In the genomic region with DNA sequence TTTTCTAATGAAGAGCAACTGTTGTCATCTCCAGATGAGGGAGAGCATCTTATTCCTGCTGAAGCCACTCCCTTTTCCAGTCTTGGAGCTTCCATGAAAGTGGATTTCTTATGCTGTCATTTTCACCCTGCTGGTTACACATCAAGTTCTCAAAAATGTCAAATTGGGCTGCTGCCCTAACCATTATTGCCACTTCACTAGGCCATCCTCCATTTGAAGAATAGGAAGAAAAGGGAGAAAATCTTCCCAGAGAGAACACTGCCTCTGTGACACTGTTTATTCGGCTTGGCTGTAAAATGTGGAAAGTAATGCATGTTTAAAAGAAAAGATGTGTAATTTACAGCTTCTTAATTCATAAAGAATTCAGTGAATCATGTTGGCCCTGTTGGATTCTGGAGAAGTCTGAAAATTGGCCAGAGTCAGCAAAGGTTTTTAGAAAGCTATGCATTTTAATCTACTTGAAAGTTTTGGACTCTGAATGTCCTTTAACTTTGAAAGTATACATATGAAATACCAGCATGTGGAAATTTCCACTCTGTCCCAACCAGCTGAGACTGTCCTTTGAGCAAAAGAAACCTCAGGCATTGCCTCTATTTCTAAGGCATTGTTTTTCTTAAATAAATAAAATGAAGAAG, we compare ENCODE assay signal across 21 cellular contexts.
DNase-seq lines count a peak whose midpoint lies in the region; ATAC-seq and TF ChIP-seq lines count a peak whose summit lies in the region.
"Had no signal": no experiment of that assay in that cellular context is flagged by ENCODE, and none has a peak within 500 bp of the region (broad histone marks: within the 10 kb centered on the region; RNA-seq: fewer than 3 reads in every experiment).

No MANE protein-coding gene starts in this region.

- peaks cover 6% of the 10 kb centered on the region for H3K4me1 ChIP-seq in mesenchymal stem cell (ENCODE audit: control insufficient read depth, insufficient read depth, low read depth, low read length)
- H3K4me1 ChIP-seq: parathyroid adenoma, uterus had no signal

- CTCF ChIA-PET in AG04449 (lab: Yijun Ruan, JAX) = interaction anchor here (0.7 to 3.9 kb wide), 15 partner anchors 11 to 548 kb away, joined by 3 to 17 read pairs (median 4); no protein-coding TSS in a partner anchor

- no peak overlapping the region for H3K23ac ChIP-seq in mesenchymal stem cell (ENCODE audit: low read length in 2 of 2)

- peaks cover 0 to 5% of the 10 kb centered on the region in 2 experiments for H3K27me3 ChIP-seq in mesenchymal stem cell (ENCODE audit: control insufficient read depth in 1 of 2, insufficient read depth in 1 of 2, low read length in 2 of 2)
- H3K27me3 ChIP-seq: uterus had no signal

- no peak overlapping the region for H3K14ac ChIP-seq in mesenchymal stem cell (ENCODE audit: low read length in 2 of 2)

- 50% methylated on average over 1 of the region's 1 CpG for WGBS in mesenchymal stem cell

- H2BK5ac ChIP-seq in mesenchymal stem cell (ENCODE audit: low read depth, low read length, poor library complexity, severe bottlenecking) = no peak overlapping the region

- peak overlapping the region; percentile 88 for H3K9ac ChIP-seq in mesenchymal stem cell (ENCODE audit: low read length)
- H3K9ac ChIP-seq: parathyroid adenoma had no signal

- POLR2A ChIA-PET in AG04449 (lab: Yijun Ruan, JAX) = interaction anchor here (1.0 to 1.1 kb wide), 2 partner anchors 11 to 248 kb away, joined by 3 read pairs; no protein-coding TSS in a partner anchor

- no peaks in the 10 kb centered on the region for H3K9me3 ChIP-seq in mesenchymal stem cell (ENCODE audit: control insufficient read depth, low read length)
- H3K9me3 ChIP-seq: uterus had no signal

- H3K4me3 ChIP-seq in AG04449 (ENCODE audit: low read depth, low read length) (no peak overlapping the region), mesenchymal stem cell (ENCODE audit: insufficient read depth in 1 of 2, low read depth in 1 of 2, low read length in 2 of 2) (peak overlapping the region in 1 of 2 experiments; percentile 6)
- H3K4me3 ChIP-seq: lung, skin epidermis, uterus had no signal

- peak overlapping the region; percentile 76 for H3K27ac ChIP-seq in caudate nucleus (ENCODE audit: low read depth, low read length)
- H3K27ac ChIP-seq in mesenchymal stem cell (ENCODE audit: low read length, poor library complexity, severe bottlenecking) = no peak overlapping the region
- H3K27ac ChIP-seq: HL-60, parathyroid adenoma, uterus had no signal

- H3K79me1 ChIP-seq in mesenchymal stem cell (replicated peaks; ENCODE audit: low read length, poor library complexity, severe bottlenecking) = no peaks in the 10 kb centered on the region

- peaks cover 0 to 5% of the 10 kb centered on the region in 2 experiments for H3K36me3 ChIP-seq in mesenchymal stem cell (ENCODE audit: control insufficient read depth in 1 of 2, insufficient read depth in 2 of 2, low read depth in 1 of 2, low read length in 2 of 2)
- H3K36me3 ChIP-seq: uterus had no signal

- no peak overlapping the region for H2BK12ac ChIP-seq in mesenchymal stem cell (ENCODE audit: low read length in 2 of 2)

- no peak overlapping the region for H4K91ac ChIP-seq in mesenchymal stem cell (ENCODE audit: low read length)

- in situ Hi-C loops in GM13977 (cut with MboI; ENCODE audit: low pct_unique_long_range_greater_than_20kb, low sequenced_read_pairs, unreplicated experiment) = no loop called here

- H4K8ac ChIP-seq in mesenchymal stem cell (ENCODE audit: low read length) = no peak overlapping the region

- peak; percentile 51 for DNase-seq in AG04449 (ENCODE audit: low read depth, low spot score)
- peak; percentile 23 for DNase-seq in HCEC 1CT
- no peak for DNase-seq in caudate nucleus (lab: John Stamatoyannopoulos, UW)
- peak; percentile 64 for DNase-seq in mesenchymal stem cell
- no peak for DNase-seq in NCI-H2227 (lab: John Stamatoyannopoulos, UW; ENCODE audit: unreplicated experiment)
- no peak for DNase-seq in GM13977 (ENCODE audit: low spot score)
- DNase-seq in middle frontal gyrus (ENCODE audit: extremely low spot score, low spot score) = no peak
- DNase-seq: activated CD4-positive, alpha-beta T cell treated with anti-CD3 and anti-CD28 coated beads for 48 hours; activated CD8-positive, alpha-beta memory T cell treated with anti-CD3 and anti-CD28 coated beads, Interleukin-2, amount 10 ng/mL, durations not matched to agents 7 days and 5 days; activated naive CD8-positive, alpha-beta T cell treated with anti-CD3 and anti-CD28 coated beads, Interleukin-2, amount 50 U/mL, for 24 hours; CD4-positive, alpha-beta T cell; effector CD4-positive, alpha-beta T cell; NCI-H226; NK-92 treated with Interleukin-12 subunit alpha and Interleukin-12 subunit beta, amount 100 ng/mL, for 24 hours; stimulated activated CD4-positive, alpha-beta T cell treated with anti-CD3 and anti-CD28 coated beads, Interleukin-4, amount 100 ng/mL, for 24 hours; uterus had no signal

- ATAC-seq in HG03520 (IDR thresholded peaks at IDR 0.05; ENCODE audit: unreplicated experiment) = no peak
- ATAC-seq: activated CD8-positive, alpha-beta memory T cell treated with anti-CD3 and anti-CD28 coated beads, Interleukin-2, amount 10 ng/mL, durations not matched to agents 7 days and 5 days; activated naive CD8-positive, alpha-beta T cell treated with anti-CD3 and anti-CD28 coated beads, Interleukin-2, amount 50 U/mL, for 24 hours had no signal

- H2AFZ ChIP-seq in mesenchymal stem cell (ENCODE audit: low read depth, low read length) = no peak overlapping the region
- H2AFZ ChIP-seq: parathyroid adenoma had no signal

- TF ChIP-seq CTCF in AG04449 (IDR thresholded peaks at IDR 0.05; ENCODE audit: insufficient read depth, low read length, missing control alignments) (no peak), GM13977 (IDR thresholded peaks at IDR 0.05; ENCODE audit: extremely low read depth, insufficient read depth, missing control alignments) (no peak)

- H2AK5ac ChIP-seq in mesenchymal stem cell (ENCODE audit: low read length, severe bottlenecking) = no peak overlapping the region

- no peak overlapping the region for H3K18ac ChIP-seq in mesenchymal stem cell (ENCODE audit: low read depth in 1 of 2, low read length in 2 of 2)

- no peak overlapping the region for H3K4me2 ChIP-seq in mesenchymal stem cell (ENCODE audit: low read length, poor library complexity, severe bottlenecking)

- no peak overlapping the region for H3K4ac ChIP-seq in mesenchymal stem cell (ENCODE audit: low read depth in 1 of 2, low read length in 2 of 2)

- H2BK120ac ChIP-seq in mesenchymal stem cell (ENCODE audit: low read depth, low read length) = no peak overlapping the region

- no peak overlapping the region for H2BK15ac ChIP-seq in mesenchymal stem cell (ENCODE audit: low read depth, poor library complexity, severe bottlenecking)

Comparison
In these comparisons a context has a peak if more than half of its experiments do, and no peak if none do; other contexts are left out.
1. DNase-seq: peak in AG04449 (single experiment), HCEC 1CT (single experiment) and mesenchymal stem cell (single experiment); none in caudate nucleus (0 of 61), NCI-H2227 (single experiment), GM13977 (single experiment) and middle frontal gyrus (single experiment).